ENCODE assay signal across 17 cellular contexts in genomic region chr14:36665887-36666415, GRCh38. TPM values are rescaled to one million over a fixed set of nuclear protein-coding genes. Genes with fewer than 3 reads are reported as not detected.
DNase-seq lines count a peak whose midpoint lies in the region; ATAC-seq and TF ChIP-seq lines count a peak whose summit lies in the region.
"Had no signal": no experiment of that assay in that cellular context is flagged by ENCODE, and none has a peak within 500 bp of the region (broad histone marks: within the 10 kb centered on the region; RNA-seq: fewer than 3 reads in every experiment).

No MANE protein-coding gene starts in this region.

- H3K4me1 Mint-ChIP-seq in activated CD4-positive, alpha-beta memory T cell treated with anti-CD3 and anti-CD28 coated beads for 36 hours (ENCODE audit: low read depth): peaks cover 35% of the 10 kb centered on the region
- peaks cover 26% of the 10 kb centered on the region for H3K4me1 Mint-ChIP-seq in activated CD8-positive, alpha-beta T cell treated with anti-CD3 and anti-CD28 coated beads for 36 hours (ENCODE audit: low read depth)

- peaks cover 3 to 6% of the 10 kb centered on the region in 2 donors for H3K4me1 ChIP-seq in esophagus (ENCODE audit: control insufficient read depth in 2 of 2, insufficient read depth in 2 of 2, low read length in 1 of 2)
- H3K4me1 ChIP-seq in neuronal stem cell (ENCODE audit: control insufficient read depth in 2 of 2, insufficient read depth in 1 of 2, low read depth in 1 of 2, low read length in 2 of 2): peaks cover 17 to 22% of the 10 kb centered on the region in 2 donors

- no peak for TF ChIP-seq CTCF in GM12875 (IDR thresholded peaks at IDR 0.05; ENCODE audit: borderline replicate concordance, insufficient read depth, low read depth, low read length)
- TF ChIP-seq CTCF in activated CD8-positive, alpha-beta T cell treated with anti-CD3 and anti-CD28 coated beads for 36 hours (IDR thresholded peaks at IDR 0.05): no peak

- CTCF ChIA-PET in activated CD4-positive, alpha-beta memory T cell treated with anti-CD3 and anti-CD28 coated beads for 36 hours (lab: Charles Lee): no interaction called here
- CTCF ChIA-PET in activated CD8-positive, alpha-beta T cell treated with anti-CD3 and anti-CD28 coated beads for 36 hours (lab: Charles Lee): no interaction called here

- peak; percentile 48 for DNase-seq in NCI-H345 treated with DMSO at 0.1 percent for 48 hours (lab: John Stamatoyannopoulos, UW; ENCODE audit: unreplicated experiment)
- DNase-seq in neuronal stem cell (ENCODE audit: low spot score): no peak
- no peak for DNase-seq in NCI-H526 treated with DMSO at 0.1 percent for 48 hours (lab: John Stamatoyannopoulos, UW)
- DNase-seq in activated CD4-positive, alpha-beta memory T cell treated with anti-CD3 and anti-CD28 coated beads for 36 hours: no peak
- no peak for DNase-seq in activated CD8-positive, alpha-beta T cell treated with anti-CD3 and anti-CD28 coated beads for 36 hours
- DNase-seq: activated CD4-positive, CD25-positive, alpha-beta regulatory T cell treated with anti-CD3 and anti-CD28 coated beads, Interleukin-2, amount 50 U/mL, for 72 hours; body of pancreas; CD8-positive, alpha-beta memory T cell; GOT3; hypothalamus; NCI-H1417 treated with DMSO at 0.1 percent for 48 hours had no signal

- intact Hi-C loops in activated CD4-positive, alpha-beta memory T cell treated with anti-CD3 and anti-CD28 coated beads for 36 hours (cut with micrococcal nuclease): no loop called here
- intact Hi-C loops in activated CD8-positive, alpha-beta T cell treated with anti-CD3 and anti-CD28 coated beads for 36 hours (cut with micrococcal nuclease): loop anchor here (5.0 kb wide), 1 partner anchor 144 kb away; the partner anchor contains the start of gene NKX2-1

- H4K91ac ChIP-seq in neuronal stem cell (ENCODE audit: low read depth, low read length, poor library complexity): no peak overlapping the region

- H2BK12ac ChIP-seq in neuronal stem cell (ENCODE audit: low read length): no peak overlapping the region

- peak overlapping the region; percentile 89 for H2AFZ ChIP-seq in neuronal stem cell (ENCODE audit: low read length)

- no peak overlapping the region for H3K14ac ChIP-seq in neuronal stem cell (ENCODE audit: low read length)

- H2BK15ac ChIP-seq in neuronal stem cell (ENCODE audit: low read length): no peak overlapping the region

- no peak overlapping the region for H3K9ac ChIP-seq in neuronal stem cell (ENCODE audit: low read depth, low read length, poor library complexity)

- no peak overlapping the region for H2AK5ac ChIP-seq in neuronal stem cell (ENCODE audit: low read depth, low read length)

- ATAC-seq in activated CD8-positive, alpha-beta T cell treated with anti-CD3 and anti-CD28 coated beads for 36 hours: no peak
- ATAC-seq: body of pancreas had no signal

- H3K36me3 Mint-ChIP-seq in activated CD4-positive, alpha-beta memory T cell treated with anti-CD3 and anti-CD28 coated beads for 36 hours: peaks cover 4% of the 10 kb centered on the region
- peaks cover 3% of the 10 kb centered on the region for H3K36me3 Mint-ChIP-seq in activated CD8-positive, alpha-beta T cell treated with anti-CD3 and anti-CD28 coated beads for 36 hours (ENCODE audit: low read depth)

- H3K27me3 ChIP-seq in esophagus (ENCODE audit: control insufficient read depth in 1 of 2, insufficient read depth in 2 of 2, low read length in 2 of 2): peaks cover 0 to 3% of the 10 kb centered on the region in 2 donors
- H3K27me3 ChIP-seq in neuronal stem cell (ENCODE audit: control insufficient read depth in 3 of 3, insufficient read depth in 3 of 3, low read depth in 1 of 3, low read length in 3 of 3): peaks cover 42 to 99% (median 61%) of the 10 kb centered on the region in 3 experiments

- no peak overlapping the region for H4K8ac ChIP-seq in neuronal stem cell (ENCODE audit: low read depth, low read length)

- peak overlapping the region; percentile 46 for H3K4me2 ChIP-seq in neuronal stem cell (ENCODE audit: insufficient read depth, low read length, poor library complexity, severe bottlenecking)

- peak overlapping the region; percentile 71 to 88 for H3K27ac ChIP-seq in esophagus (ENCODE audit: low read depth in 2 of 2, low read length in 1 of 2)
- no peak overlapping the region for H3K27ac ChIP-seq in neuronal stem cell (replicated peaks; ENCODE audit: low read length)
- H3K27ac ChIP-seq: body of pancreas had no signal

- no peak overlapping the region for H2BK5ac ChIP-seq in neuronal stem cell (ENCODE audit: low read length)

- H3K9me3 ChIP-seq in esophagus (ENCODE audit: control insufficient read depth in 2 of 2, insufficient read depth in 1 of 2, low read depth in 1 of 2, low read length in 1 of 2) (peaks cover 0 to 4% of the 10 kb centered on the region in 2 donors), neuronal stem cell (replicated peaks in 1 of 2; ENCODE audit: control insufficient read depth in 2 of 2, insufficient read depth in 1 of 2, low read depth in 1 of 2, low read length in 2 of 2) (no peaks in the 10 kb centered on the region)
- H3K9me3 ChIP-seq: body of pancreas had no signal

- H3K4me3 ChIP-seq in GM12875 (ENCODE audit: low read depth, low read length) (peak overlapping the region; percentile 26), esophagus (ENCODE audit: low read depth in 1 of 2, low read length in 2 of 2) (peak overlapping the region; percentile 50 to 95), neuronal stem cell (ENCODE audit: low read length in 2 of 2) (no peak overlapping the region)
- H3K4me3 ChIP-seq: body of pancreas had no signal

- 21 to 24% methylated on average over 18 of the region's 18 CpGs for WGBS in esophagus, 2 donors
- no CpG with 5 or more reads among the region's 18 CpGs for WGBS in neuronal stem cell (ENCODE audit: extremely low coverage in 2 of 2, insufficient read length in 2 of 2, insufficient replicate concordance in 1 of 2), 2 donors

- no peak overlapping the region for H3K4me3 Mint-ChIP-seq in activated CD4-positive, alpha-beta memory T cell treated with anti-CD3 and anti-CD28 coated beads for 36 hours
- H3K4me3 Mint-ChIP-seq in activated CD8-positive, alpha-beta T cell treated with anti-CD3 and anti-CD28 coated beads for 36 hours: no peak overlapping the region
- H3K4me3 Mint-ChIP-seq: CD8-positive, alpha-beta memory T cell had no signal

- peaks cover 3% of the 10 kb centered on the region for H3K79me1 ChIP-seq in neuronal stem cell (ENCODE audit: low read depth, low read length)

- H3K18ac ChIP-seq in neuronal stem cell (ENCODE audit: low read length): no peak overlapping the region

- POLR2A ChIA-PET in activated CD4-positive, alpha-beta memory T cell treated with anti-CD3 and anti-CD28 coated beads for 36 hours (lab: Charles Lee): no interaction called here
- POLR2A ChIA-PET in activated CD8-positive, alpha-beta T cell treated with anti-CD3 and anti-CD28 coated beads for 36 hours (lab: Charles Lee): no interaction called here

- H3K36me3 ChIP-seq in esophagus (ENCODE audit: control insufficient read depth in 2 of 2, insufficient read depth in 2 of 2, low read length in 1 of 2) (peaks cover 0 to 26% of the 10 kb centered on the region in 2 donors), neuronal stem cell (replicated peaks in 1 of 2; ENCODE audit: control insufficient read depth in 2 of 2, insufficient read depth in 2 of 2, low read length in 2 of 2) (no peaks in the 10 kb centered on the region)

- no peak overlapping the region for H2BK120ac ChIP-seq in neuronal stem cell (ENCODE audit: low read depth, low read length)

- no peaks in the 10 kb centered on the region for H3K9me3 Mint-ChIP-seq in activated CD4-positive, alpha-beta memory T cell treated with anti-CD3 and anti-CD28 coated beads for 36 hours
- H3K9me3 Mint-ChIP-seq in activated CD8-positive, alpha-beta T cell treated with anti-CD3 and anti-CD28 coated beads for 36 hours: peaks cover 5% of the 10 kb centered on the region

- H3K27ac Mint-ChIP-seq in activated CD4-positive, alpha-beta memory T cell treated with anti-CD3 and anti-CD28 coated beads for 36 hours: no peak overlapping the region
- no peak overlapping the region for H3K27ac Mint-ChIP-seq in activated CD8-positive, alpha-beta T cell treated with anti-CD3 and anti-CD28 coated beads for 36 hours
- H3K27ac Mint-ChIP-seq: activated naive CD8-positive, alpha-beta T cell; CD8-positive, alpha-beta memory T cell had no signal

- H3K4ac ChIP-seq in neuronal stem cell (ENCODE audit: low read length): no peak overlapping the region

- peak overlapping the region; percentile 25 for H3K23ac ChIP-seq in neuronal stem cell (ENCODE audit: low read depth, low read length, poor library complexity)

- peaks cover 58% of the 10 kb centered on the region for H3K27me3 Mint-ChIP-seq in activated CD4-positive, alpha-beta memory T cell treated with anti-CD3 and anti-CD28 coated beads for 36 hours
- peaks cover 61% of the 10 kb centered on the region for H3K27me3 Mint-ChIP-seq in activated CD8-positive, alpha-beta T cell treated with anti-CD3 and anti-CD28 coated beads for 36 hours

RNA-seq across cellular contexts. Expression of gene PAX9, which starts 4.3 kb away (rescaled TPM):
- 10 to 100 TPM; 51.9 to 78.7 TPM for polyA plus RNA-seq in esophagus
- not detected for polyA plus RNA-seq in neuronal stem cell (2013, experiment 1 of 2)
- polyA plus RNA-seq in neuronal stem cell (2013, experiment 2 of 2): 0.03 TPM
- not detected for total RNA-seq in activated CD4-positive, alpha-beta memory T cell treated with anti-CD3 and anti-CD28 coated beads for 36 hours
- total RNA-seq in activated CD8-positive, alpha-beta T cell treated with anti-CD3 and anti-CD28 coated beads for 36 hours: not detected
- total RNA-seq: activated CD8-positive, alpha-beta memory T cell treated with anti-CD3 and anti-CD28 coated beads for 36 hours; body of pancreas; CD8-positive, alpha-beta memory T cell; fibroblast of villous mesenchyme had no signal
- polyA plus RNA-seq: CD8-positive, alpha-beta memory T cell; neural cell had no signal

Comparison
In these comparisons a context has a peak if more than half of its experiments do, and no peak if none do; other contexts are left out.
1. H3K4me3 ChIP-seq: peak in GM12875 (single experiment) and esophagus (2 of 2); none in neuronal stem cell (0 of 2).